17 cellular contexts compared by ENCODE assay signal in the genomic region with DNA sequence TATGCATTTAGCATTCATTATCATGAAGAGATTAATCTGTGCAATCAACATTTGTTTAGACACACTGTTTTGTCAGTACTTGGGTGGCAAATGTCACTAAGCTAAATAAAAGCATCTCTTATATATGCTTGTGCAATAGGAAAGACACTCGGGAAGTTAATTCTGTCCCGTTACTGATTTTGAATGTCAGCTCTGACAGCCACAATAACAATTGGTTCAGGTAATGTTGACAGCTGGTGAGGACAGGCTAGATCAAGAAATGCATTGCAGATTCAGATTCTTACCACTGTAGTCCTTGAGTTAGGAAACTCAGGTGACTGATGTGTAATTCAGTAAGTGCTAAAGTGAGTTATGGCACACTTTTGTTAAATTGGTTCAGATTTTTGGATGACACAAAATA.
A peak's percentile ranks its signal among the peaks of the same experiment; 100 is the strongest.
DNase-seq lines count a peak whose midpoint lies in the region; ATAC-seq and TF ChIP-seq lines count a peak whose summit lies in the region.
"Had no signal": no experiment of that assay in that cellular context is flagged by ENCODE, and none has a peak within 500 bp of the region (broad histone marks: within the 10 kb centered on the region; RNA-seq: fewer than 3 reads in every experiment).

No MANE protein-coding gene starts in this region.

- no peaks in the 10 kb centered on the region for H3K4me1 ChIP-seq in A673 (ENCODE audit: insufficient read depth, low read length, poor library complexity, severe bottlenecking)

- intact Hi-C loops in A673 (cut with micrococcal nuclease; ENCODE audit: unreplicated experiment): loop anchor here (2.0 kb wide), 1 partner anchor 14 kb away; no protein-coding TSS in a partner anchor

- H3K9me3 ChIP-seq in A673 (ENCODE audit: low read depth, low read length, poor library complexity, severe bottlenecking): no peaks in the 10 kb centered on the region

- POLR2A ChIA-PET in A673 (lab: Charles Lee; ENCODE audit: low non-redundant PET): no interaction called here

- peak; percentile 7 for DNase-seq in A673 (ENCODE audit: low spot score)
- DNase-seq in NCI-H1105 (lab: John Stamatoyannopoulos, UW): peak; percentile 15
- DNase-seq in NCI-H526 treated with DMSO at 0.1 percent for 48 hours (lab: John Stamatoyannopoulos, UW): peak; percentile 31
- peak; percentile 20 for DNase-seq in NCI-H82 treated with DMSO at 0.1 percent for 48 hours (lab: John Stamatoyannopoulos, UW; ENCODE audit: unreplicated experiment)
- DNase-seq in NCI-H2081 (lab: John Stamatoyannopoulos, UW): no peak
- DNase-seq in NCI-H187 treated with DMSO at 0.1 percent for 48 hours (lab: John Stamatoyannopoulos, UW): no peak
- DNase-seq: 8988T; C1 segment of cervical spinal cord; CD4-positive, alpha-beta T cell; DMS153; DND-41; GDM1; GM23248 had no signal

- TF ChIP-seq CTCF in A673 (conservative IDR thresholded peaks at IDR 0.05; ENCODE audit: low read depth, low read length): no peak

- no peak overlapping the region for H3K4me3 ChIP-seq in A673 (ENCODE audit: low read depth, low read length, poor library complexity, severe bottlenecking)
- H3K4me3 ChIP-seq: GM23248 had no signal

- no TSS peak for BruUV-seq in A673 (replicated peaks; lab: Mats Ljungman, UMichigan)

- CTCF ChIA-PET in A673 (lab: Charles Lee): no interaction called here

- H3K27ac ChIP-seq in A673 (ENCODE audit: low read depth, low read length, poor library complexity, severe bottlenecking): no peak overlapping the region
- H3K27ac ChIP-seq: GM23248 had no signal

- no peaks in the 10 kb centered on the region for H3K27me3 ChIP-seq in A673 (replicated peaks; ENCODE audit: insufficient read depth, low read depth, low read length, poor library complexity)

- no peaks in the 10 kb centered on the region for H3K36me3 ChIP-seq in A673 (ENCODE audit: insufficient read depth, low read length, poor library complexity, severe bottlenecking)

- no peak for ATAC-seq in GM21367 (IDR thresholded peaks at IDR 0.05; ENCODE audit: unreplicated experiment)
- ATAC-seq in HG03378 (IDR thresholded peaks at IDR 0.05; ENCODE audit: unreplicated experiment): no peak
- ATAC-seq: HCT116, HepG2 had no signal

Comparison
In these comparisons a context has a peak if more than half of its experiments do, and no peak if none do; other contexts are left out.
1. DNase-seq: peak in A673 (single experiment), NCI-H1105 (single experiment), NCI-H526 treated with DMSO at 0.1 percent for 48 hours (single experiment) and NCI-H82 treated with DMSO at 0.1 percent for 48 hours (single experiment); none in NCI-H2081 (0 of 2) and NCI-H187 treated with DMSO at 0.1 percent for 48 hours (single experiment).